Comparison of ENCODE assay signal across 15 cellular contexts in the genomic region with DNA sequence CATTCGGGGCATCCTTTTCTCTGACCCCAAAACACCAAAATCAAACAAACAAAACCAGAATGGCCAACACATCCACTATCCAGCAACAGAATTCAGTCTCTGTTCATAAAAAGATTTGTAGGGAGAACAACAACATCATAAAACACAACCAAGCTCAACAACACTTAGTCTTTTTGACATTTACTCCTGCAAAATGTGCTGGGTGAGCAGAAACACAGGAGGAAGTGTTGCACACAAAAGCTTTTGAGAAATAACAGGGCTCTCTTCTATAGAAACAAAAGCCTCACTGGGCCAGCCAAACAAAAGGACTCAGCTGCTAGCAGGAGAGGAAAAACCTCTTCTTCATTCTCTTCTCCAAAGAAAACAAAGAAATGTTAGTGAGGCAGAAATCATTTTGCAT.
DNase-seq lines count a peak whose midpoint lies in the region; ATAC-seq and TF ChIP-seq lines count a peak whose summit lies in the region.
"Had no signal": no experiment of that assay in that cellular context is flagged by ENCODE, and none has a peak within 500 bp of the region (broad histone marks: within the 10 kb centered on the region; RNA-seq: fewer than 3 reads in every experiment).

No MANE protein-coding gene starts in this region.

- H3K4me3 Mint-ChIP-seq in endothelial cell (ENCODE audit: unreplicated experiment) (no peak overlapping the region), nephron (peak overlapping the region in 2 of 3 experiments; percentile 20 to 26)
- H3K4me3 Mint-ChIP-seq: HFFc6 had no signal

- no peaks in the 10 kb centered on the region for H3K4me1 ChIP-seq in foreskin keratinocyte
- H3K4me1 ChIP-seq: breast epithelium, Caco-2 had no signal

- H3K27ac ChIP-seq in foreskin keratinocyte, result no peak overlapping the region
- H3K27ac ChIP-seq: breast epithelium, heart right ventricle, skin epidermis had no signal

- peak in 9 of 14 donors; percentile 2 to 44 (median 11) for DNase-seq in C1 segment of cervical spinal cord (lab: John Stamatoyannopoulos, UW)
- DNase-seq in NCI-H345 (lab: John Stamatoyannopoulos, UW), result peak; percentile 59
- no peak for DNase-seq in endothelial cell (ENCODE audit: low spot score)
- DNase-seq in NCI-H2081 treated with DMSO at 0.1 percent for 48 hours (lab: John Stamatoyannopoulos, UW), result no peak
- no peak for DNase-seq in foreskin keratinocyte
- DNase-seq in UCSD-AML1 (lab: John Stamatoyannopoulos, UW; ENCODE audit: unreplicated experiment), result no peak
- DNase-seq in SHP77 (lab: John Stamatoyannopoulos, UW), result no peak
- DNase-seq: Caco-2, heart right ventricle, HFFc6, left ventricle myocardium superior, stomach had no signal

- H3K27ac Mint-ChIP-seq in endothelial cell (ENCODE audit: unreplicated experiment) (peak overlapping the region; percentile 82), nephron (peak overlapping the region; percentile 87 to 96 (median 93))
- H3K27ac Mint-ChIP-seq: HFFc6 had no signal

- peaks cover 16% of the 10 kb centered on the region for H3K4me1 Mint-ChIP-seq in endothelial cell (ENCODE audit: unreplicated experiment)
- peaks cover 26% of the 10 kb centered on the region for H3K4me1 Mint-ChIP-seq in nephron

- H3K9me3 Mint-ChIP-seq in endothelial cell (ENCODE audit: unreplicated experiment) (no peaks in the 10 kb centered on the region), nephron (no peaks in the 10 kb centered on the region)

- TF ChIP-seq CTCF in endothelial cell (IDR thresholded peaks at IDR 0.05; ENCODE audit: unreplicated experiment), result no peak
- no peak for TF ChIP-seq CTCF in nephron (IDR thresholded peaks at IDR 0.05; ENCODE audit: unreplicated experiment in 3 of 3)
- TF ChIP-seq CTCF in foreskin keratinocyte (conservative IDR thresholded peaks at IDR 0.05), result no peak

- H3K27me3 Mint-ChIP-seq in endothelial cell (ENCODE audit: unreplicated experiment) (peaks cover 2% of the 10 kb centered on the region), nephron (ENCODE audit: low read depth) (no peaks in the 10 kb centered on the region)

- H3K36me3 Mint-ChIP-seq in endothelial cell (ENCODE audit: low read depth, unreplicated experiment) (no peaks in the 10 kb centered on the region), nephron (ENCODE audit: low read depth) (no peaks in the 10 kb centered on the region)

- no peak for ATAC-seq in foreskin keratinocyte
- ATAC-seq: heart right ventricle, left ventricle myocardium superior had no signal

- H3K27me3 ChIP-seq in foreskin keratinocyte, result no peaks in the 10 kb centered on the region
- H3K27me3 ChIP-seq: breast epithelium, heart right ventricle, stomach had no signal

Comparison
In these comparisons a context has a peak if more than half of its experiments do, and no peak if none do; other contexts are left out.
1. DNase-seq: peak in C1 segment of cervical spinal cord (9 of 14) and NCI-H345 (single experiment); none in endothelial cell (single experiment), NCI-H2081 treated with DMSO at 0.1 percent for 48 hours (single experiment), foreskin keratinocyte (0 of 2), UCSD-AML1 (single experiment) and SHP77 (0 of 2).